In the genomic region with DNA sequence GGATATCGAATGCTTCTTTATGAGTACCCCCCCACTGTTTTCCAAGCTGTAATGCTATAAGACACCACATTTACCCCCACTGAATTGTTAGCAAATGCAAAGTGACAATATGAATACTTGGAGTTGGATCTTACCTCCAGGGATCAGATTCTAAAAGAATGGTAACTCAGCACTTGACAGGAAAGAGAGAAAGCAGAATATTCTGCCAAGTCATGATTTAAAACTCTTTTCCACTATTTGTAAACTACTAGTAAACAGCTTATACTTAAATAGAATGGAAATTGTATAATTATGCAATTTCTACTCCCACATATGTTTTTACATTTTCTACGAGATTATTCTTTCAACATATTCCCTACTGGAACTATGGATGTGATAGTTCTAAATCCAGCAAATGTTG, we compare ENCODE assay signal across 28 cellular contexts. TPM values are rescaled to one million over a fixed set of nuclear protein-coding genes. Genes with fewer than 3 reads are reported as not detected.
A peak's percentile ranks its signal among the peaks of the same experiment; 100 is the strongest.
DNase-seq lines count a peak whose midpoint lies in the region; ATAC-seq, FAIRE-seq and TF ChIP-seq lines count a peak whose summit lies in the region.
"Had no signal": no experiment of that assay in that cellular context is flagged by ENCODE, and none has a peak within 500 bp of the region (broad histone marks: within the 10 kb centered on the region; RNA-seq: fewer than 3 reads in every experiment).

No MANE protein-coding gene starts in this region.

- H3K4me3 ChIP-seq in HepG2 (replicated peaks in 1 of 3; ENCODE audit: insufficient read depth in 1 of 3, low read depth in 2 of 3, low read length in 3 of 3), result no peak overlapping the region
- H3K4me3 ChIP-seq in right lobe of liver, result no peak overlapping the region
- H3K4me3 ChIP-seq in GM23338, result no peak overlapping the region
- H3K4me3 ChIP-seq in trophoblast cell (ENCODE audit: low read depth, low read length), result no peak overlapping the region
- H3K4me3 ChIP-seq: BLaER1, GM12878 had no signal

- H2AFZ ChIP-seq in HepG2 (ENCODE audit: low read length) (no peak overlapping the region), GM23338 (no peak overlapping the region), trophoblast cell (ENCODE audit: insufficient read depth, low read length, poor library complexity) (no peak overlapping the region)

- no peaks in the 10 kb centered on the region for H3K9me3 ChIP-seq in HepG2 (ENCODE audit: low read length)
- no peaks in the 10 kb centered on the region for H3K9me3 ChIP-seq in right lobe of liver
- H3K9me3 ChIP-seq in trophoblast cell (ENCODE audit: insufficient read depth, low read depth, low read length), result no peaks in the 10 kb centered on the region
- H3K9me3 ChIP-seq: BE2C, BLaER1, Caco-2 had no signal

- no peak overlapping the region for H3K4me2 ChIP-seq in HepG2 (ENCODE audit: low read depth, low read length)
- no peak overlapping the region for H3K4me2 ChIP-seq in GM23338
- H3K4me2 ChIP-seq in trophoblast cell (ENCODE audit: low read length), result no peak overlapping the region
- H3K4me2 ChIP-seq: BLaER1 had no signal

- no peak overlapping the region for H3K14ac ChIP-seq in trophoblast cell (ENCODE audit: low read length)

- no peak overlapping the region for H3K4ac ChIP-seq in trophoblast cell (ENCODE audit: low read depth, low read length)

- H3K4me1 ChIP-seq in HepG2 (ENCODE audit: insufficient read depth, low read length) (no peaks in the 10 kb centered on the region), right lobe of liver (no peaks in the 10 kb centered on the region), GM23338 (ENCODE audit: insufficient read depth) (peaks cover 17% of the 10 kb centered on the region), trophoblast cell (ENCODE audit: control insufficient read depth in 1 of 2, insufficient read depth in 2 of 2, low read length in 2 of 2) (no peaks in the 10 kb centered on the region)
- H3K4me1 ChIP-seq: BE2C, BLaER1 had no signal

- peaks cover 26% of the 10 kb centered on the region for H3K4me1 Mint-ChIP-seq in GM23338
- no peaks in the 10 kb centered on the region for H3K4me1 Mint-ChIP-seq in stimulated activated effector memory CD8-positive, alpha-beta T cell treated with anti-CD3 and anti-CD28 coated beads, Interleukin-12 subunit alpha, Interleukin-12 subunit beta, amount 100 ng/mL, for 72 hours

- H4K20me1 ChIP-seq in HepG2 (ENCODE audit: insufficient read depth, low read length), result no peaks in the 10 kb centered on the region
- no peaks in the 10 kb centered on the region for H4K20me1 ChIP-seq in GM23338 (replicated peaks; ENCODE audit: insufficient read depth)
- H4K20me1 ChIP-seq: BLaER1 had no signal

- BruUV-seq in HepG2 (replicated peaks; lab: Mats Ljungman, UMichigan), result no TSS peak

- H3K27ac Mint-ChIP-seq in GM23338, result peak overlapping the region; percentile 74; the same call in 1 of the 2 replicates
- H3K27ac Mint-ChIP-seq in stimulated activated effector memory CD8-positive, alpha-beta T cell treated with anti-CD3 and anti-CD28 coated beads, Interleukin-12 subunit alpha, Interleukin-12 subunit beta, amount 100 ng/mL, for 72 hours, result no peak overlapping the region
- H3K27ac Mint-ChIP-seq: CD4-positive, alpha-beta T cell; CD8-positive, alpha-beta T cell had no signal

- no peak overlapping the region for H3K18ac ChIP-seq in trophoblast cell (ENCODE audit: low read length)

- H3K9me3 Mint-ChIP-seq in GM23338, result no peaks in the 10 kb centered on the region
- no peaks in the 10 kb centered on the region for H3K9me3 Mint-ChIP-seq in stimulated activated effector memory CD8-positive, alpha-beta T cell treated with anti-CD3 and anti-CD28 coated beads, Interleukin-12 subunit alpha, Interleukin-12 subunit beta, amount 100 ng/mL, for 72 hours
- H3K9me3 Mint-ChIP-seq: CD4-positive, alpha-beta T cell; CD8-positive, alpha-beta T cell had no signal

- H4K8ac ChIP-seq in trophoblast cell (ENCODE audit: low read depth, low read length), result no peak overlapping the region

- in situ Hi-C loops in HepG2 (cut with HindIII; ENCODE audit: extremely low pct_ligation_motif_present, low pct_unique_long_range_greater_than_20kb), result no loop called here

- H3K9me2 ChIP-seq in GM23338 (ENCODE audit: insufficient read depth), result no peaks in the 10 kb centered on the region

- no peak overlapping the region for H3K9ac ChIP-seq in HepG2 (ENCODE audit: insufficient read depth, low read depth, low read length)
- H3K9ac ChIP-seq in trophoblast cell (ENCODE audit: low read length), result no peak overlapping the region
- H3K9ac ChIP-seq: BLaER1 had no signal

- intact Hi-C loops in HepG2 (cut with micrococcal nuclease; ENCODE audit: unreplicated experiment) (no loop called here), right lobe of liver (cut with DNase I) (no loop called here)

- no peaks in the 10 kb centered on the region for H3K36me3 Mint-ChIP-seq in GM23338 (ENCODE audit: low read depth)
- H3K36me3 Mint-ChIP-seq in stimulated activated effector memory CD8-positive, alpha-beta T cell treated with anti-CD3 and anti-CD28 coated beads, Interleukin-12 subunit alpha, Interleukin-12 subunit beta, amount 100 ng/mL, for 72 hours, result no peaks in the 10 kb centered on the region
- H3K36me3 Mint-ChIP-seq: CD14-positive monocyte; CD8-positive, alpha-beta T cell had no signal

- WGBS in HepG2 (ENCODE audit: low lambda C conversion rate), result 0% methylated on average over 2 of the region's 2 CpGs
- WGBS in right lobe of liver (ENCODE audit: insufficient coverage, low coverage, low lambda C conversion rate, missing lambda C conversion rate), result 46% methylated on average over 2 of the region's 2 CpGs
- no CpG with 5 or more reads among the region's 2 CpGs for WGBS in trophoblast cell (ENCODE audit: extremely low coverage, insufficient coverage, insufficient read length)

- no peak overlapping the region for H3K4me3 Mint-ChIP-seq in GM23338
- H3K4me3 Mint-ChIP-seq in stimulated activated effector memory CD8-positive, alpha-beta T cell treated with anti-CD3 and anti-CD28 coated beads, Interleukin-12 subunit alpha, Interleukin-12 subunit beta, amount 100 ng/mL, for 72 hours, result no peak overlapping the region
- H3K4me3 Mint-ChIP-seq: CD14-positive monocyte; CD4-positive, alpha-beta T cell; CD8-positive, alpha-beta T cell had no signal

- peaks cover 2% of the 10 kb centered on the region for H3K27me3 Mint-ChIP-seq in GM23338 (ENCODE audit: insufficient read depth, low read depth, poor library complexity)
- H3K27me3 Mint-ChIP-seq: CD4-positive, alpha-beta T cell had no signal

- H2AK5ac ChIP-seq in trophoblast cell (ENCODE audit: low read length), result no peak overlapping the region

- H3K79me2 ChIP-seq in HepG2 (ENCODE audit: insufficient read depth, low read length) (no peaks in the 10 kb centered on the region), GM23338 (replicated peaks; ENCODE audit: insufficient read depth) (no peaks in the 10 kb centered on the region), trophoblast cell (ENCODE audit: control insufficient read depth, insufficient read depth, low read length, poor library complexity) (no peaks in the 10 kb centered on the region)

- H4K91ac ChIP-seq in trophoblast cell (ENCODE audit: low read depth, low read length), result no peak overlapping the region

- no peak overlapping the region for H2BK12ac ChIP-seq in trophoblast cell (ENCODE audit: low read length)

- H3K23ac ChIP-seq in trophoblast cell (ENCODE audit: low read length), result no peak overlapping the region

- H4K12ac ChIP-seq in trophoblast cell (ENCODE audit: low read depth, low read length), result no peak overlapping the region

- no peak for ATAC-seq in HepG2
- no peak for ATAC-seq in right lobe of liver
- ATAC-seq in GM23338, result no peak
- no peak for ATAC-seq in stimulated activated effector memory CD8-positive, alpha-beta T cell treated with anti-CD3 and anti-CD28 coated beads, Interleukin-12 subunit alpha, Interleukin-12 subunit beta, amount 100 ng/mL, for 72 hours
- ATAC-seq: CD8-positive, alpha-beta T cell; GM12878 had no signal

- H3F3A ChIP-seq in GM23338 (replicated peaks; ENCODE audit: low read depth), result no peaks in the 10 kb centered on the region

- TF ChIP-seq POLR2A in HepG2 (IDR thresholded peaks at IDR 0.05; ENCODE audit: insufficient read depth in 1 of 2, low read depth in 2 of 2, low read length in 2 of 2), result no peak
- TF ChIP-seq POLR2A in right lobe of liver (IDR thresholded peaks at IDR 0.05), result no peak

- TF ChIP-seq EP300 in HepG2 (IDR thresholded peaks at IDR 0.05; ENCODE audit: low read depth in 2 of 2, low read length in 2 of 2), result no peak
- TF ChIP-seq EP300 in HepG2 (CRISPR knock-in tag; IDR thresholded peaks at IDR 0.05; ENCODE audit: borderline replicate concordance), result no peak

- DNase-seq in HepG2 (ENCODE audit: low spot score), result no peak
- no peak for DNase-seq in right lobe of liver
- DNase-seq in GM23338 (ENCODE audit: low spot score), result no peak
- peak; percentile 2 for DNase-seq in OCI-M1 (lab: John Stamatoyannopoulos, UW)
- DNase-seq in activated CD4-positive, alpha-beta T cell treated with anti-CD3 and anti-CD28 coated beads, Interleukin-2, amount 50 U/mL, for 4 hours, result no peak
- DNase-seq in trophoblast cell, result no peak
- DNase-seq in stimulated activated effector memory CD8-positive, alpha-beta T cell treated with anti-CD3 and anti-CD28 coated beads, Interleukin-12 subunit alpha, Interleukin-12 subunit beta, amount 100 ng/mL, for 72 hours (ENCODE audit: low spot score in 2 of 2), result no peak
- DNase-seq: ACHN; BE2C; C1 segment of cervical spinal cord; Caco-2; Calu3; CD4-positive, alpha-beta T cell; CD8-positive, alpha-beta T cell; DMS 273 treated with DMSO at 0.1 percent for 48 hours; DMS153; DMS53; DMS79; DND-41; EL; GDM1 had no signal

- no peak overlapping the region for H2BK120ac ChIP-seq in trophoblast cell (ENCODE audit: insufficient read depth, low read length, poor library complexity)

- no peak for TF ChIP-seq CTCF in HepG2 (CRISPR knock-in tag; IDR thresholded peaks at IDR 0.05)
- no peak for TF ChIP-seq CTCF in right lobe of liver (IDR thresholded peaks at IDR 0.05)
- TF ChIP-seq CTCF in GM23338 (conservative IDR thresholded peaks at IDR 0.05; ENCODE audit: low read depth in 2 of 2), result no peak

- H2BK5ac ChIP-seq in trophoblast cell (ENCODE audit: low read depth, low read length, poor library complexity), result no peak overlapping the region

- no peaks in the 10 kb centered on the region for H3K36me3 ChIP-seq in HepG2 (replicated peaks in 1 of 2; ENCODE audit: control insufficient read depth in 1 of 2, insufficient read depth in 2 of 2, low read length in 2 of 2)
- no peaks in the 10 kb centered on the region for H3K36me3 ChIP-seq in right lobe of liver
- H3K36me3 ChIP-seq in GM23338 (ENCODE audit: insufficient read depth), result no peaks in the 10 kb centered on the region
- H3K36me3 ChIP-seq in trophoblast cell (ENCODE audit: control insufficient read depth in 1 of 2, insufficient read depth in 2 of 2, low read length in 2 of 2), result no peaks in the 10 kb centered on the region
- H3K36me3 ChIP-seq: BE2C, BLaER1 had no signal

- no peaks in the 10 kb centered on the region for H3K27me3 ChIP-seq in HepG2 (ENCODE audit: control insufficient read depth in 1 of 2, insufficient read depth in 2 of 2, low read length in 2 of 2)
- H3K27me3 ChIP-seq in right lobe of liver, result no peaks in the 10 kb centered on the region
- no peaks in the 10 kb centered on the region for H3K27me3 ChIP-seq in GM23338 (ENCODE audit: insufficient read depth)
- no peaks in the 10 kb centered on the region for H3K27me3 ChIP-seq in trophoblast cell (ENCODE audit: insufficient read depth, low read length)
- H3K27me3 ChIP-seq: BE2C, BLaER1 had no signal

- H3K27ac ChIP-seq in HepG2 (ENCODE audit: extremely low read length, insufficient read depth, low read length) (no peak overlapping the region), right lobe of liver (no peak overlapping the region), GM23338 (ENCODE audit: low read depth) (no peak overlapping the region), trophoblast cell (ENCODE audit: low read depth, low read length) (no peak overlapping the region)
- H3K27ac ChIP-seq: 22Rv1, BLaER1 had no signal

- FAIRE-seq in HepG2 (lab: Jason Lieb, UNC), result no peak
- FAIRE-seq: GM12878, GM12892, GM18507 had no signal

- POLR2A ChIA-PET in HepG2 (lab: Yijun Ruan, JAX), result no interaction called here

- no peaks in the 10 kb centered on the region for H3K79me1 ChIP-seq in trophoblast cell (ENCODE audit: low read length)

- TF ChIP-seq RAD21 in HepG2 (CRISPR knock-in tag; IDR thresholded peaks at IDR 0.05), result no peak

- CTCF ChIA-PET in HepG2 (lab: Yijun Ruan, JAX; ENCODE audit: low intra/inter-chr PET ratio, low total read pairs), result no interaction called here

RNA-seq across cellular contexts. Expression of a gene that starts 56.0 kb away (rescaled TPM):
- total RNA-seq in HepG2 (2016; rRNA removed; fragmentation: Illumina TruSeq; extraction: Trizol) (not detected in 2 replicates), right lobe of liver (1 to 10 TPM in 5 of 6 experiments, under 1 TPM in 1; 0.95 to 5.4 (median 2.4) TPM)
- not detected in 2 replicates for total RNA-seq in HepG2 (2016; cell fraction: cytosol; rRNA removed; fragmentation: Illumina TruSeq; extraction: Trizol; ENCODE audit: low read depth)
- total RNA-seq in HepG2 (2016; cell fraction: insoluble cytoplasmic fraction; rRNA removed; fragmentation: Illumina TruSeq; extraction: Trizol), result not detected in 2 replicates
- not detected in 2 replicates for total RNA-seq in HepG2 (2016; cell fraction: membrane; rRNA removed; fragmentation: Illumina TruSeq; extraction: Trizol)
- total RNA-seq in HepG2 (2016; cell fraction: nucleus; rRNA removed; fragmentation: Illumina TruSeq; extraction: Trizol), result not detected in 2 replicates
- polyA plus RNA-seq in HepG2 (2011; rRNA removed) (not detected in 2 replicates), GM23338 (2016; fragmentation: Nextera tagmentation; extraction: Ambion mirVana) (not detected in 2 replicates)
- polyA plus RNA-seq in HepG2 (2011; cell fraction: cytosol; rRNA removed), result not detected in 2 replicates
- not detected in 2 replicates for polyA plus RNA-seq in HepG2 (2011; cell fraction: nucleus; rRNA removed)
- polyA plus RNA-seq in HepG2 (2012), result not detected in 2 replicates
- not detected in 2 replicates for polyA plus RNA-seq in HepG2 (2016; cell fraction: cytosol; fragmentation: Illumina TruSeq; extraction: Trizol; ENCODE audit: low read depth)
- not detected in 2 replicates for polyA plus RNA-seq in HepG2 (2016; cell fraction: insoluble cytoplasmic fraction; fragmentation: Illumina TruSeq; extraction: Trizol; ENCODE audit: low read depth)
- not detected in 2 replicates for polyA plus RNA-seq in HepG2 (2016; cell fraction: membrane; fragmentation: Illumina TruSeq; extraction: Trizol; ENCODE audit: low read depth)
- polyA plus RNA-seq in HepG2 (2016; cell fraction: nucleus; fragmentation: Illumina TruSeq; extraction: Trizol; ENCODE audit: insufficient read depth, low read depth), result not detected in 2 replicates
- polyA minus RNA-seq in HepG2 (2011; rRNA and poly(A)+ RNA removed; ENCODE audit: low replicate concordance), result 0.02 TPM in 1 of 2 replicates, not detected in the other
- not detected in 2 replicates for polyA minus RNA-seq in HepG2 (2011; cell fraction: cytosol; rRNA and poly(A)+ RNA removed)
- polyA minus RNA-seq in HepG2 (2011; cell fraction: nucleus; rRNA and poly(A)+ RNA removed), result not detected in 2 replicates
- total RNA-seq in GM23338 (2014; rRNA removed; shearing (Covaris generic)), result 0.04 TPM in 1 of 2 replicates, not detected in the other
- 0.08 and 0.19 TPM in 2 replicates for polyA plus RNA-seq in trophoblast cell (2013)
- total RNA-seq: Calu3; CD4-positive, alpha-beta T cell; CD8-positive, alpha-beta T cell; G401 had no signal
